In the genomic region with DNA sequence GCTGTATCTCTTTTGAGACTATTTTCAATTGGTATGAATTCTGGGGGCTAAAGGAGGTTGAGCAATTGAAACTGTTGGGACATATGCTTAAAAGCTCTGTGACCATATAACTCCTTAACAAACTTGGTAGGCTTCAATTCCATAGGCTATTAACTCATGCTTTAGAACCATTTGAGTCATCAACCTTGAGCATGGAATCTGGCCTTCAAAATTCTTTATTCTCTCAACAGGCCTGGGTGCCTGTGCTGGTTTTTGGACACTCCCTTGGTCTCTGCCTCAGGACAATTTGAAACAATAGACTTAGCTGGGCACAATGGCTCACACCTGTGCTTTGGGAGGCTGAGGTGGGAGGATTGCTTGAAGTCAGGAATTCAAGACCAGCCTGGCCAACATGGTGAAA, we compare ENCODE assay signal across 23 cellular contexts.
"Had no signal": no experiment of that assay in that cellular context is flagged by ENCODE, and none has a peak within 500 bp of the region (broad histone marks: within the 10 kb centered on the region; RNA-seq: fewer than 3 reads in every experiment).

No MANE protein-coding gene starts in this region.

- DNase-seq: caudate nucleus; cerebellar nuclear complex; cortex of kidney; foreskin fibroblast; glutamatergic neuron; heart right ventricle; hippocampal formation; left ventricle myocardium superior; lower lobe of right lung; mesenchymal stem cell; midbrain; naive thymus-derived CD8-positive, alpha-beta T cell; nephron progenitor cell; nucleus accumbens; sigmoid colon; spleen; stimulated activated CD4-positive, alpha-beta T cell treated with anti-CD3 and anti-CD28 coated beads, Interleukin-4, amount 100 ng/mL, for 4 hours; stimulated activated naive B cell treated with anti-CD40 and anti-IgM and Interleukin-4, amounts not matched to agents 10 μg/mL and 1 μg/mL and 100 μg/mL, for 72 hours had no signal

- ATAC-seq: heart right ventricle; left ventricle myocardium superior; lower lobe of right lung; naive thymus-derived CD8-positive, alpha-beta T cell; stimulated activated naive B cell treated with anti-CD40 and anti-IgM and Interleukin-4, amounts not matched to agents 10 μg/mL and 1 μg/mL and 100 μg/mL, for 72 hours had no signal

- H3K36me3 ChIP-seq: heart right ventricle, lower lobe of right lung, prostate gland, right atrium auricular region, sigmoid colon, spleen, thoracic aorta, tibial nerve, vagina had no signal

- H3K4me1 ChIP-seq: lower lobe of right lung, prostate gland, right atrium auricular region, sigmoid colon, spleen, vagina had no signal

- H3K27ac ChIP-seq: heart right ventricle, lower lobe of right lung, prostate gland, right atrium auricular region, sigmoid colon, spleen, thoracic aorta, tibial nerve, vagina had no signal

- H3K27me3 ChIP-seq: right atrium auricular region, sigmoid colon, spleen, tibial nerve, vagina had no signal

- H3K9me3 ChIP-seq: lower lobe of right lung, prostate gland, right atrium auricular region, thoracic aorta, vagina had no signal

- H3K4me3 ChIP-seq: heart right ventricle, lower lobe of right lung, prostate gland, right atrium auricular region, sigmoid colon, spleen, thoracic aorta, tibial nerve, vagina had no signal
